In the genomic region with DNA sequence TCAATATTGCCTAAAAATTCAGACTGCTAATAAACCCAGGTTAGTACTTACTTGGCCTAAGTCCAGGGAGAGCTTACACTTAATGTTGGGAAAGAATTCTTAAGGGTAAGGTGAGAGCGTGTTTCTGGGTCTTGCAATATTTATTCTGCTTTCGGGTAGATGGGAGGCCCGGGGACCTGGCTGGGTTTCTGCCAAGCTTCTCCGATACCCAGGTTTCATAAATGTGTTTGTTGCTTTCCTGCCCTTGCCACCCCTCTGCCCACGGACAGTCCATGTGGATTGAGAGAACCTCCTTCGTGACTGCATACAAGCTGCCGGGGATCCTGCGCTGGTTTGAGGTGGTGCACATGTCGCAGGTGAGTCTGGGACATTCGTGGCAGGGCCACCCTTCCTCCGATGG, we compare ENCODE assay signal across 26 cellular contexts. TPM values are rescaled to one million over a fixed set of nuclear protein-coding genes. Genes with fewer than 3 reads are reported as not detected.
"Had no signal": no experiment of that assay in that cellular context is flagged by ENCODE, and none has a peak within 500 bp of the region (broad histone marks: within the 10 kb centered on the region; RNA-seq: fewer than 3 reads in every experiment).

No MANE protein-coding gene starts in this region.

- DNase-seq: activated B cell treated with CpG ODN at 0.5 μM for 24 hours; activated CD4-positive, alpha-beta memory T cell treated with anti-CD3 and anti-CD28 coated beads for 36 hours; activated CD4-positive, alpha-beta T cell treated with anti-CD3 and anti-CD28 coated beads for 1 hour; activated CD4-positive, alpha-beta T cell treated with anti-CD3 and anti-CD28 coated beads, Interleukin-2, amount 10 ng/mL, durations not matched to agents 7 days and 5 days; activated CD8-positive, alpha-beta memory T cell treated with anti-CD3 and anti-CD28 coated beads for 24 hours; activated gamma-delta T cell treated with Interleukin-2 at 50 U/mL for 16 hours; activated naive CD4-positive, alpha-beta T cell treated with anti-CD3 and anti-CD28 coated beads, Interleukin-2, amount 10 ng/mL, durations not matched to agents 7 days and 5 days; activated naive CD8-positive, alpha-beta T cell treated with anti-CD3 and anti-CD28 coated beads for 36 hours; activated T-cell treated with anti-CD3 and anti-CD28 coated beads, Interleukin-2, amount 50 U/mL, for 72 hours; brain microvascular endothelial cell; MG63; NCI-H1105; NCI-H1436; NCI-H1694 treated with DMSO at 0.1 percent for 48 hours; NCI-H2029 treated with DMSO at 0.1 percent for 48 hours; NCI-H345; NCI-H510A treated with DMSO at 0.1 percent for 48 hours; NCI-H69; SHP77 treated with DMSO at 0.1 percent for 48 hours; T-helper 17 cell; T-helper 9 cell had no signal

- H3K4me3 Mint-ChIP-seq: activated B cell treated with CpG ODN at 0.5 μM for 24 hours; activated CD4-positive, alpha-beta memory T cell treated with anti-CD3 and anti-CD28 coated beads for 36 hours; activated CD4-positive, alpha-beta T cell treated with anti-CD3 and anti-CD28 coated beads, Interleukin-2, amount 10 ng/mL, durations not matched to agents 7 days and 5 days; activated naive CD4-positive, alpha-beta T cell treated with anti-CD3 and anti-CD28 coated beads, Interleukin-2, amount 10 ng/mL, durations not matched to agents 7 days and 5 days; activated naive CD8-positive, alpha-beta T cell treated with anti-CD3 and anti-CD28 coated beads for 36 hours; activated T-cell treated with anti-CD3 and anti-CD28 coated beads, Interleukin-2, amount 50 U/mL, for 72 hours; T-helper 17 cell had no signal

- H3K36me3 ChIP-seq: brain microvascular endothelial cell, MG63 had no signal

- H3K4me3 ChIP-seq: MG63 had no signal

- H3K27ac ChIP-seq: brain microvascular endothelial cell, KMS-11 had no signal

- H3K27me3 ChIP-seq: brain microvascular endothelial cell, MG63 had no signal

- H3K9me3 Mint-ChIP-seq: activated B cell treated with CpG ODN at 0.5 μM for 24 hours; activated CD4-positive, alpha-beta T cell treated with anti-CD3 and anti-CD28 coated beads, Interleukin-2, amount 10 ng/mL, durations not matched to agents 7 days and 5 days had no signal

- H3K27me3 Mint-ChIP-seq: activated B cell treated with CpG ODN at 0.5 μM for 24 hours; activated CD4-positive, alpha-beta memory T cell treated with anti-CD3 and anti-CD28 coated beads for 36 hours; activated CD4-positive, alpha-beta T cell treated with anti-CD3 and anti-CD28 coated beads, Interleukin-2, amount 10 ng/mL, durations not matched to agents 7 days and 5 days; activated naive CD4-positive, alpha-beta T cell treated with anti-CD3 and anti-CD28 coated beads, Interleukin-2, amount 10 ng/mL, durations not matched to agents 7 days and 5 days; activated naive CD8-positive, alpha-beta T cell treated with anti-CD3 and anti-CD28 coated beads for 36 hours; T-helper 17 cell had no signal

- ATAC-seq: activated T-cell treated with anti-CD3 and anti-CD28 coated beads, Interleukin-2, amount 50 U/mL, for 72 hours; PC-3; T-helper 17 cell had no signal

- H3K4me1 Mint-ChIP-seq: activated B cell treated with CpG ODN at 0.5 μM for 24 hours; activated CD4-positive, alpha-beta T cell treated with anti-CD3 and anti-CD28 coated beads, Interleukin-2, amount 10 ng/mL, durations not matched to agents 7 days and 5 days; activated naive CD4-positive, alpha-beta T cell treated with anti-CD3 and anti-CD28 coated beads, Interleukin-2, amount 10 ng/mL, durations not matched to agents 7 days and 5 days; activated naive CD8-positive, alpha-beta T cell treated with anti-CD3 and anti-CD28 coated beads for 36 hours had no signal

- H3K9me3 ChIP-seq: MG63 had no signal

- H3K27ac Mint-ChIP-seq: activated B cell treated with CpG ODN at 0.5 μM for 24 hours; activated CD4-positive, alpha-beta memory T cell treated with anti-CD3 and anti-CD28 coated beads for 36 hours; activated CD4-positive, alpha-beta T cell treated with anti-CD3 and anti-CD28 coated beads, Interleukin-2, amount 10 ng/mL, durations not matched to agents 7 days and 5 days; activated naive CD4-positive, alpha-beta T cell treated with anti-CD3 and anti-CD28 coated beads, Interleukin-2, amount 10 ng/mL, durations not matched to agents 7 days and 5 days; activated naive CD8-positive, alpha-beta T cell treated with anti-CD3 and anti-CD28 coated beads for 36 hours; activated T-cell treated with anti-CD3 and anti-CD28 coated beads, Interleukin-2, amount 50 U/mL, for 72 hours; activated T-helper 2 cell treated with anti-CD3 and anti-CD28 coated beads, Interferon-gamma antibody, Interleukin-2, Interleukin-4, amounts not matched to agents 10 μg/mL and 5 μg/mL and 100 μg/mL, durations not matched to agents 14 hours and 24 hours and 36 hours; T-helper 17 cell had no signal

RNA-seq across cellular contexts. Expression of gene FOXI1, which starts 48.4 kb away (rescaled TPM):
- total RNA-seq: activated B cell treated with CpG ODN at 0.5 μM for 24 hours; activated CD4-positive, alpha-beta memory T cell treated with anti-CD3 and anti-CD28 coated beads for 36 hours; activated CD4-positive, alpha-beta T cell treated with anti-CD3 and anti-CD28 coated beads, Interleukin-2, amount 10 ng/mL, durations not matched to agents 7 days and 5 days; activated naive CD8-positive, alpha-beta T cell treated with anti-CD3 and anti-CD28 coated beads for 36 hours; activated T-cell treated with anti-CD3 and anti-CD28 coated beads, Interleukin-2, amount 50 U/mL, for 72 hours; activated T-helper 2 cell treated with anti-CD3 and anti-CD28 coated beads, Interferon-gamma antibody, Interleukin-2, Interleukin-4, amounts not matched to agents 10 μg/mL and 5 μg/mL and 100 μg/mL, durations not matched to agents 14 hours and 24 hours and 36 hours; cardiac septum; PC-3; SK-MEL-5 had no signal
